1 cellular context compared by ENCODE assay signal in genomic region chr5:115109388-115109787, GRCh38.
TF ChIP-seq lines count a peak whose summit lies in the region.

No MANE protein-coding gene starts in this region.

TF ChIP-seq in H1, 55 proteins besides CTCF, POLR2A, EP300 and RAD21 (continued from another document):
- no peak for TF ChIP-seq E2F6 (IDR thresholded peaks at IDR 0.05)
- no peak for TF ChIP-seq NANOG (IDR thresholded peaks at IDR 0.05; ENCODE audit: insufficient read depth, low read depth, low read length, poor library complexity, severe bottlenecking)
